Comparison of ENCODE assay signal across 8 cellular contexts in genomic region chr11:94812712-94813435, GRCh38. TPM values are rescaled to one million over a fixed set of nuclear protein-coding genes. Genes with fewer than 3 reads are reported as not detected.
DNase-seq lines count a peak whose midpoint lies in the region; ATAC-seq, FAIRE-seq and TF ChIP-seq lines count a peak whose summit lies in the region.
"Not testable (repeated sequence)": the region's sequence is repeated elsewhere in the genome, so short reads cannot be mapped to it uniquely, and the experiment has no call there.

No MANE protein-coding gene starts in this region.

- H3K56ac ChIP-seq in IMR-90 (ENCODE audit: extremely low read depth, insufficient read depth, low read length): peak overlapping the region; percentile 35; the same call in 1 of the 2 replicates
- not testable (repeated sequence) for H3K56ac ChIP-seq in H1 (replicated peaks; ENCODE audit: insufficient read length, low read depth, low read length); mesendoderm (ENCODE audit: low read length)

- H3K4me3 Mint-ChIP-seq in Caco-2 (ENCODE audit: unreplicated experiment): not testable (repeated sequence)

- not testable (repeated sequence) for H3K23me2 ChIP-seq in H1 (ENCODE audit: low read depth, low read length)

- H2BK20ac ChIP-seq in IMR-90 (ENCODE audit: low read depth, low read length): peak overlapping the region; percentile 94
- not testable (repeated sequence) for H2BK20ac ChIP-seq in H1 (ENCODE audit: low read length)

- peak overlapping the region; percentile 83 for H3K27ac ChIP-seq in IMR-90 (ENCODE audit: insufficient read depth, low read length)
- not testable (repeated sequence) for H3K27ac ChIP-seq in H1 (ENCODE audit: low read depth, low read length)
- peak overlapping the region; percentile 54 to 73 (median 68) for H3K27ac ChIP-seq in gastroesophageal sphincter
- peak overlapping the region; percentile 22 for H3K27ac ChIP-seq in mesendoderm (ENCODE audit: low read depth, low read length)
- H3K27ac ChIP-seq in psoas muscle: peak overlapping the region; percentile 39
- H3K27ac ChIP-seq in vagina: peak overlapping the region; percentile 47

- not testable (repeated sequence) for H3K4me1 ChIP-seq in Caco-2; H1 (replicated peaks in 1 of 4; ENCODE audit: control insufficient read depth in 3 of 4, insufficient read depth in 4 of 4, low read length in 3 of 4); mesendoderm (ENCODE audit: control insufficient read depth, low read depth, low read length)
- H3K4me1 ChIP-seq in IMR-90 (ENCODE audit: control insufficient read depth, insufficient read depth, low read length) (peaks cover 26% of the 10 kb centered on the region), gastroesophageal sphincter (peaks cover 19 to 85% (median 32%) of the 10 kb centered on the region in 3 donors), psoas muscle (peaks cover 21% of the 10 kb centered on the region), vagina (peaks cover 22% of the 10 kb centered on the region)

- peak overlapping the region; percentile 95 for H3K23ac ChIP-seq in IMR-90 (ENCODE audit: low read depth, low read length)
- not testable (repeated sequence) for H3K23ac ChIP-seq in H1 (ENCODE audit: insufficient read length); mesendoderm (ENCODE audit: low read length)

- H4K91ac ChIP-seq in IMR-90 (ENCODE audit: insufficient read depth, low read depth, low read length): peak overlapping the region; percentile 93
- not testable (repeated sequence) for H4K91ac ChIP-seq in H1 (replicated peaks; ENCODE audit: insufficient read length, low read length)

- ATAC-seq in IMR-90 (ENCODE audit: low read depth) (peak; percentile 77), psoas muscle (peak in 2 of 4 donors; percentile 9 to 19)
- not testable (repeated sequence) for ATAC-seq in gastroesophageal sphincter

- peak overlapping the region; percentile 88 for H2AK5ac ChIP-seq in IMR-90 (ENCODE audit: low read depth, low read length)
- not testable (repeated sequence) for H2AK5ac ChIP-seq in H1 (ENCODE audit: low read depth, low read length); mesendoderm (ENCODE audit: low read length)

- BruUV-seq in Caco-2 (replicated peaks; lab: Mats Ljungman, UMichigan); IMR-90 (replicated peaks; lab: Mats Ljungman, UMichigan): not testable (repeated sequence)

- not testable (repeated sequence) for TF ChIP-seq RAD21 in IMR-90 (IDR thresholded peaks at IDR 0.05; ENCODE audit: low read length); H1 (IDR thresholded peaks at IDR 0.05 in 1 of 2, conservative IDR thresholded peaks at IDR 0.05 in 1 of 2; ENCODE audit: low read depth in 2 of 2, low read length in 2 of 2)

- H3K9me3 ChIP-seq in Caco-2: peaks cover 29% of the 10 kb centered on the region
- H3K9me3 ChIP-seq in IMR-90 (ENCODE audit: control insufficient read depth, insufficient read depth, low read length); gastroesophageal sphincter; psoas muscle; vagina: not testable (repeated sequence)
- peaks cover 29 to 34% of the 10 kb centered on the region in 2 experiments; a peak in 3 of 4 replicates for H3K9me3 ChIP-seq in H1 (ENCODE audit: insufficient read depth in 2 of 2, low read depth in 1 of 2, low read length in 1 of 2)

- not testable (repeated sequence) for H2BK12ac ChIP-seq in H1 (ENCODE audit: low read depth, low read length)

- not testable (repeated sequence) for H3K36me3 ChIP-seq in Caco-2 (ENCODE audit: control insufficient read depth, insufficient read depth, low read length); vagina
- H3K36me3 ChIP-seq in IMR-90 (ENCODE audit: control insufficient read depth, insufficient read depth, low read length) (peaks cover 14% of the 10 kb centered on the region), H1 (ENCODE audit: control insufficient read depth in 2 of 4, insufficient read depth in 4 of 4, low read length in 3 of 4) (peaks cover 0 to 34% (median 10%) of the 10 kb centered on the region in 4 experiments; a peak in 5 of 8 replicates), gastroesophageal sphincter (peaks cover 0 to 12% of the 10 kb centered on the region in 2 donors), mesendoderm (ENCODE audit: control insufficient read depth, insufficient read depth, low read length) (peaks cover 15% of the 10 kb centered on the region), psoas muscle (ENCODE audit: insufficient read depth in 1 of 2, low read depth in 1 of 2) (peaks cover 2 to 28% of the 10 kb centered on the region in 2 donors)

- in situ Hi-C loops in IMR-90 (cut with MboI; ENCODE audit: low sequenced_read_pairs): not testable (repeated sequence)

- H3K27me3 Mint-ChIP-seq in Caco-2 (ENCODE audit: insufficient read depth, unreplicated experiment): not testable (repeated sequence)

- peaks cover 83% of the 10 kb centered on the region for H3K36me3 Mint-ChIP-seq in Caco-2 (ENCODE audit: insufficient read depth, unreplicated experiment)

- not testable (repeated sequence) for H3K27me3 ChIP-seq in Caco-2 (replicated peaks; ENCODE audit: control insufficient read depth, insufficient read depth, low read length); IMR-90 (ENCODE audit: control insufficient read depth, insufficient read depth, low read length); H1 (replicated peaks in 1 of 4; ENCODE audit: control insufficient read depth in 3 of 4, extremely low read depth in 1 of 4, insufficient read depth in 3 of 4, low read length in 3 of 4); gastroesophageal sphincter; mesendoderm (ENCODE audit: insufficient read depth, low read length, poor library complexity); psoas muscle (ENCODE audit: insufficient read depth in 3 of 3, low read length in 2 of 3); vagina

- peak overlapping the region; percentile 83 for H3K4ac ChIP-seq in IMR-90 (ENCODE audit: low read depth, low read length)
- not testable (repeated sequence) for H3K4ac ChIP-seq in H1 (replicated peaks; ENCODE audit: insufficient read length, low read depth, low read length); mesendoderm (ENCODE audit: low read depth, low read length)

- H3K4me2 ChIP-seq in IMR-90 (ENCODE audit: low read depth, low read length): peak overlapping the region; percentile 41; the same call in 1 of the 2 replicates
- H3K4me2 ChIP-seq in H1 (ENCODE audit: insufficient read depth in 1 of 2, low read depth in 2 of 2, low read length in 2 of 2); mesendoderm (ENCODE audit: low read length): not testable (repeated sequence)

- H3K79me2 ChIP-seq in H1 (ENCODE audit: control insufficient read depth in 1 of 2, insufficient read depth in 2 of 2, low read length in 2 of 2): not testable (repeated sequence)
- peaks cover 10% of the 10 kb centered on the region for H3K79me2 ChIP-seq in mesendoderm (ENCODE audit: control insufficient read depth, insufficient read depth, low read length)

- FAIRE-seq in H1 (lab: Jason Lieb, UNC): peak; percentile 55

- peaks cover 22% of the 10 kb centered on the region for H3K9me1 ChIP-seq in IMR-90 (ENCODE audit: insufficient read depth, low read length)

- DNase-seq in Caco-2; H1 (ENCODE audit: low read depth in 1 of 2, low spot score in 2 of 2); mesendoderm; psoas muscle; vagina (ENCODE audit: extremely low spot score in 2 of 2): not testable (repeated sequence)
- peak; percentile 54 for DNase-seq in IMR-90
- DNase-seq in amniotic epithelial cell (ENCODE audit: low read depth): peak; percentile 51

- TF ChIP-seq CTCF in Caco-2 (IDR thresholded peaks at IDR 0.05; ENCODE audit: insufficient read depth in 1 of 2, low read depth in 1 of 2, low read length in 1 of 2, severe bottlenecking in 1 of 2, unreplicated experiment in 1 of 2); IMR-90 (conservative IDR thresholded peaks at IDR 0.05; ENCODE audit: low read depth, low read length); H1 (IDR thresholded peaks at IDR 0.05; ENCODE audit: control extremely low read depth in 1 of 3, insufficient read depth in 1 of 3, low read depth in 1 of 3, low read length in 3 of 3); gastroesophageal sphincter (IDR thresholded peaks at IDR 0.05); psoas muscle (IDR thresholded peaks at IDR 0.05); vagina (IDR thresholded peaks at IDR 0.05): not testable (repeated sequence)

- CTCF ChIA-PET in Caco-2 (lab: Charles Lee): not testable (repeated sequence)
- CTCF ChIA-PET in IMR-90 (lab: Yijun Ruan, JAX) (interaction anchor here (0.9 to 1.2 kb wide), 2 partner anchors 10 to 26 kb away, joined by 3 to 7 read pairs; no protein-coding TSS in a partner anchor), H1 (lab: Charles Lee; ENCODE audit: partially characterized antibody) (interaction anchor here (0.6 to 3.9 kb wide), 3 partner anchors 9 to 25 kb away, joined by 3 to 22 read pairs (median 3); no protein-coding TSS in a partner anchor)

- H4K20me1 ChIP-seq in IMR-90 (ENCODE audit: insufficient read depth, low read length); H1 (replicated peaks in 1 of 2; ENCODE audit: control insufficient read depth in 1 of 2, insufficient read depth in 2 of 2, low read length in 2 of 2): not testable (repeated sequence)

- WGBS in IMR-90 (ENCODE audit: extremely low coverage in 2 of 2, insufficient read length in 1 of 2), 2 experiments: no CpG with 5 or more reads among the region's 4 CpGs
- 95% methylated on average over 3 of the region's 4 CpGs; no CpG with 5 or more reads in 1 of the 2 experiments for WGBS in H1 (ENCODE audit: extremely low coverage in 1 of 2, insufficient coverage in 1 of 2, insufficient read length in 1 of 2, insufficient replicate concordance in 2 of 2, low coverage in 1 of 2, low lambda C conversion rate in 2 of 2, missing lambda C conversion rate in 1 of 2), 2 experiments
- WGBS in gastroesophageal sphincter (ENCODE audit: low coverage in 1 of 2), 2 donors: 88 to 90% methylated on average over 3 of the region's 4 CpGs
- no CpG with 5 or more reads among the region's 4 CpGs for whole genome bisulfite sequencing in mesendoderm (ENCODE audit: extremely low coverage, insufficient coverage, low lambda C conversion rate)
- 91 to 96% (median 94%) methylated on average over 3 of the region's 4 CpGs for WGBS in psoas muscle, 3 donors

- H2AK9ac ChIP-seq in IMR-90 (replicated peaks; ENCODE audit: low read depth, low read length, poor library complexity): peak overlapping the region; percentile 4

- H3K9ac ChIP-seq in IMR-90 (ENCODE audit: low read depth, low read length); H1 (replicated peaks in 1 of 4; ENCODE audit: extremely low read depth in 1 of 4, low read depth in 3 of 4, low read length in 3 of 4); mesendoderm (ENCODE audit: low read length): not testable (repeated sequence)

- peaks cover 16% of the 10 kb centered on the region for H3K4me1 Mint-ChIP-seq in Caco-2 (ENCODE audit: low read depth, unreplicated experiment)

- peak overlapping the region; percentile 94 for H4K5ac ChIP-seq in IMR-90 (ENCODE audit: low read depth, low read length)
- not testable (repeated sequence) for H4K5ac ChIP-seq in H1 (ENCODE audit: insufficient read length, low read depth, low read length); mesendoderm (ENCODE audit: low read length)

- POLR2A ChIA-PET in Caco-2 (lab: Charles Lee); IMR-90 (lab: Charles Lee; ENCODE audit: unreplicated experiment): not testable (repeated sequence)
- POLR2A ChIA-PET in H1 (lab: Charles Lee; ENCODE audit: partially characterized antibody): interaction anchor here (0.6 to 1.7 kb wide), 2 partner anchors 38 to 160 kb away, joined by 3 read pairs; no protein-coding TSS in a partner anchor

- TF ChIP-seq POLR2A in IMR-90 (IDR thresholded peaks at IDR 0.05; ENCODE audit: low read depth, low read length); H1 (IDR thresholded peaks at IDR 0.05; ENCODE audit: control extremely low read depth in 1 of 2, low read depth in 2 of 2, low read length in 2 of 2); gastroesophageal sphincter (IDR thresholded peaks at IDR 0.05); vagina (IDR thresholded peaks at IDR 0.05): not testable (repeated sequence)

- dilution Hi-C loops in IMR-90 (cut with HindIII; ENCODE audit: low sequenced_read_pairs, unreplicated experiment): not testable (repeated sequence)

- peak overlapping the region; percentile 97 for H2BK5ac ChIP-seq in IMR-90 (ENCODE audit: low read depth, low read length, poor library complexity, severe bottlenecking)
- not testable (repeated sequence) for H2BK5ac ChIP-seq in H1 (ENCODE audit: low read depth, low read length); mesendoderm (ENCODE audit: low read length)

- H3K79me1 ChIP-seq in IMR-90 (ENCODE audit: low read depth in 1 of 2, low read length in 2 of 2) (peaks cover 43 to 50% of the 10 kb centered on the region in 2 experiments), mesendoderm (ENCODE audit: low read length) (peaks cover 18% of the 10 kb centered on the region)
- H3K79me1 ChIP-seq in H1 (ENCODE audit: low read depth, low read length): not testable (repeated sequence)

- peak overlapping the region; percentile 96 for H2BK120ac ChIP-seq in IMR-90 (ENCODE audit: low read depth, low read length)
- not testable (repeated sequence) for H2BK120ac ChIP-seq in H1 (replicated peaks; ENCODE audit: low read depth, low read length); mesendoderm (ENCODE audit: low read depth, low read length)

- peaks cover 49% of the 10 kb centered on the region for H3K9me3 Mint-ChIP-seq in Caco-2 (ENCODE audit: unreplicated experiment)

- peak overlapping the region; percentile 97 for H3K18ac ChIP-seq in IMR-90 (ENCODE audit: low read depth, low read length)
- not testable (repeated sequence) for H3K18ac ChIP-seq in H1 (ENCODE audit: extremely low read depth, low read length); mesendoderm (ENCODE audit: low read length)

- not testable (repeated sequence) for H2AFZ ChIP-seq in IMR-90 (replicated peaks; ENCODE audit: low read length, poor library complexity); H1 (ENCODE audit: low read length)

- not testable (repeated sequence) for TF ChIP-seq EP300 in H1 (IDR thresholded peaks at IDR 0.05; ENCODE audit: borderline replicate concordance in 1 of 2, low read depth in 2 of 2, low read length in 2 of 2); gastroesophageal sphincter (IDR thresholded peaks at IDR 0.05)

- intact Hi-C loops in Caco-2 (cut with micrococcal nuclease; ENCODE audit: unreplicated experiment); IMR-90 (cut with micrococcal nuclease); psoas muscle (cut with DNase I); vagina (cut with DNase I): not testable (repeated sequence)

- H4K8ac ChIP-seq in IMR-90 (ENCODE audit: low read depth in 2 of 2, low read length in 2 of 2): peak overlapping the region; percentile 42 to 88
- H4K8ac ChIP-seq in H1 (ENCODE audit: extremely low read depth, insufficient read depth, low read length); mesendoderm (ENCODE audit: low read depth, low read length): not testable (repeated sequence)

- peak overlapping the region; percentile 82 for H2BK15ac ChIP-seq in IMR-90 (ENCODE audit: low read depth, low read length)
- H2BK15ac ChIP-seq in H1 (ENCODE audit: low read length); mesendoderm (replicated peaks; ENCODE audit: low read depth): not testable (repeated sequence)

- H3K4me3 ChIP-seq in Caco-2 (ENCODE audit: low read depth, low read length); IMR-90 (ENCODE audit: insufficient read depth, low read depth, low read length); H1 (ENCODE audit: extremely low read depth in 1 of 4, insufficient read depth in 2 of 4, low read depth in 3 of 4, low read length in 4 of 4); gastroesophageal sphincter; mesendoderm (ENCODE audit: low read length); psoas muscle; vagina: not testable (repeated sequence)

- H3K27ac Mint-ChIP-seq in Caco-2 (ENCODE audit: unreplicated experiment): peak overlapping the region; percentile 43

- peak overlapping the region; percentile 70 for H3K14ac ChIP-seq in IMR-90 (replicated peaks; ENCODE audit: low read depth, low read length)
- not testable (repeated sequence) for H3K14ac ChIP-seq in H1 (ENCODE audit: insufficient read length)

RNA-seq across cellular contexts. Expression of gene AMOTL1, which starts 44.7 kb away (rescaled TPM):
- total RNA-seq in Caco-2 (2022): 60.8 and 64.6 TPM in 2 replicates
- total RNA-seq in IMR-90 (2012; rRNA removed): 49.5 and 58.6 TPM in 2 replicates
- 18.4 and 18.6 TPM in 2 replicates for polyA plus RNA-seq in IMR-90 (2012; rRNA removed)
- polyA plus RNA-seq in IMR-90 (2012; cell fraction: cytosol; rRNA removed): 7.3 and 11.0 TPM in 2 replicates
- 12.2 and 20.9 TPM in 2 replicates for polyA plus RNA-seq in IMR-90 (2012; cell fraction: nucleus; rRNA removed; ENCODE audit: low replicate concordance)
- total RNA-seq in H1 (2021; fragmentation: NEBNext Ultra II Directional; extraction: Animal tissue kit (Norgen Biotek cat#: 25700)): 27.6 and 31.6 TPM in 2 replicates
- 8.2 and 9.0 TPM in 2 replicates for polyA plus RNA-seq in H1 (2011; rRNA removed)
- 8.4 TPM for polyA plus RNA-seq in H1 (2011; cell fraction: cytosol; rRNA removed)
- 14.7 TPM for polyA plus RNA-seq in H1 (2011; cell fraction: nucleus; rRNA removed)
- 9.5 to 14.6 TPM (median 12.7 TPM) in 4 replicates for polyA plus RNA-seq in H1 (2012, experiment 1 of 2)
- 2.1 TPM for polyA plus RNA-seq in H1 (2012, experiment 2 of 2)
- 15.3 TPM for polyA plus RNA-seq in H1 (2013, experiment 1 of 2)
- 14.1 TPM for polyA plus RNA-seq in H1 (2013, experiment 2 of 2)
- 27.2 and 28.2 TPM in 2 replicates for polyA minus RNA-seq in H1 (2011; rRNA and poly(A)+ RNA removed)
- polyA minus RNA-seq in H1 (2011; cell fraction: cytosol; rRNA and poly(A)+ RNA removed): 15.4 TPM
- 28.6 TPM for polyA minus RNA-seq in H1 (2011; cell fraction: nucleus; rRNA and poly(A)+ RNA removed)
- total RNA-seq in gastroesophageal sphincter: 100 to 1,000 TPM; 136 to 215 (median 176) TPM
- polyA plus RNA-seq in mesendoderm (2013, experiment 1 of 2): 37.8 TPM
- 36.9 TPM for polyA plus RNA-seq in mesendoderm (2013, experiment 2 of 2)
- 100 to 1,000 TPM; 225 to 355 (median 292) TPM for total RNA-seq in psoas muscle
- polyA plus RNA-seq in psoas muscle: 100 to 1,000 TPM in 1 of 3 donors, 10 to 100 TPM in 2; 46.5 to 162 (median 91.8) TPM
- total RNA-seq in vagina: 45.7 TPM
